ENCODE assay signal across 28 cellular contexts in the genomic region with DNA sequence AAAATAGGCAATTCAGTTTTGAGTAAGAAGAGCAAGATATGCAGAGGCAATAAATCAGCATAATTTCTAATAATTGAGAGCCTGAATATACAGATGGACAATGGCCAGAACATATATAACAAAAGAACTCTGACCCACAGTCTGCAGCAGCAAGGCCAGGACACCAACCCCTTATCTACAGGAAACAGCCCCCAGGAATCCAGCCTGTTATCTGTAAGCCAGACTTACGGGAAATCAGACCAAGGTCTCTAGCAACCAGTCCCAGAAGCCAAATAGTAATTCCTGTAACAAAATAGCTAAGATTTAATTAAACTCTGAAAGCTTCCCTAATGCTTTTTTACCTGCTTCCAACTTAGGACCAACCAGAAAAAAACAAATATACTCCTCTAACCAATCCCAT.
DNase-seq lines count a peak whose midpoint lies in the region; ATAC-seq, FAIRE-seq and TF ChIP-seq lines count a peak whose summit lies in the region.
"Had no signal": no experiment of that assay in that cellular context is flagged by ENCODE, and none has a peak within 500 bp of the region (broad histone marks: within the 10 kb centered on the region; RNA-seq: fewer than 3 reads in every experiment).

No MANE protein-coding gene starts in this region.

- no peaks in the 10 kb centered on the region for H3K79me2 ChIP-seq in astrocyte (ENCODE audit: insufficient read depth, low read length)
- H3K79me2 ChIP-seq in HepG2 (ENCODE audit: insufficient read depth, low read length) = no peaks in the 10 kb centered on the region

- H3K27me3 Mint-ChIP-seq in astrocyte (ENCODE audit: low read depth, unreplicated experiment) (no peaks in the 10 kb centered on the region), neural crest cell (ENCODE audit: low read depth) (no peaks in the 10 kb centered on the region)
- H3K27me3 Mint-ChIP-seq: IgD-negative memory B cell had no signal

- H3K4me1 Mint-ChIP-seq in astrocyte (ENCODE audit: low read depth, unreplicated experiment) = peaks cover 5% of the 10 kb centered on the region
- H3K4me1 Mint-ChIP-seq in neural crest cell = peaks cover 13% of the 10 kb centered on the region
- H3K4me1 Mint-ChIP-seq: CD14-positive monocyte; CD8-positive, alpha-beta memory T cell; GM23338; H9; IgD-negative memory B cell had no signal

- BruUV-seq in HepG2 (replicated peaks; lab: Mats Ljungman, UMichigan) = no TSS peak

- H2AFZ ChIP-seq in astrocyte (ENCODE audit: low read depth, low read length) = no peak overlapping the region
- H2AFZ ChIP-seq in HepG2 (ENCODE audit: low read length) = no peak overlapping the region
- H2AFZ ChIP-seq: GM23338 had no signal

- TF ChIP-seq EP300 in HepG2 (IDR thresholded peaks at IDR 0.05; ENCODE audit: low read depth in 2 of 2, low read length in 2 of 2) (no peak), HepG2 (CRISPR knock-in tag; IDR thresholded peaks at IDR 0.05; ENCODE audit: borderline replicate concordance) (no peak)

- ATAC-seq in HepG2 (no peak), HG02798 (IDR thresholded peaks at IDR 0.05; ENCODE audit: poor library complexity, unreplicated experiment) (no peak)
- ATAC-seq: GM23338, Panc1 had no signal

- no peaks in the 10 kb centered on the region for H4K20me1 ChIP-seq in astrocyte (ENCODE audit: insufficient read depth, low read length)
- H4K20me1 ChIP-seq in HepG2 (ENCODE audit: insufficient read depth, low read length) = no peaks in the 10 kb centered on the region

- H3K9ac ChIP-seq in astrocyte (ENCODE audit: low read length) (no peak overlapping the region), HepG2 (ENCODE audit: insufficient read depth, low read depth, low read length) (no peak overlapping the region)

- FAIRE-seq in astrocyte (lab: Jason Lieb, UNC) (no peak), HepG2 (lab: Jason Lieb, UNC) (no peak)
- FAIRE-seq: GM18507 had no signal

- POLR2A ChIA-PET in HepG2 (lab: Yijun Ruan, JAX) = no interaction called here

- H3K9me3 ChIP-seq in astrocyte (ENCODE audit: insufficient read depth, low read depth, low read length) (no peaks in the 10 kb centered on the region), HepG2 (ENCODE audit: low read length) (no peaks in the 10 kb centered on the region)
- H3K9me3 ChIP-seq: BE2C had no signal

- H3K36me3 ChIP-seq in astrocyte (ENCODE audit: insufficient read depth, low read length) = no peaks in the 10 kb centered on the region
- H3K36me3 ChIP-seq in HepG2 (replicated peaks in 1 of 2; ENCODE audit: control insufficient read depth in 1 of 2, insufficient read depth in 2 of 2, low read length in 2 of 2) = no peaks in the 10 kb centered on the region
- H3K36me3 ChIP-seq: BE2C had no signal

- TF ChIP-seq CTCF in astrocyte (IDR thresholded peaks at IDR 0.05; ENCODE audit: insufficient read depth, low read depth, low read length) = no peak
- no peak for TF ChIP-seq CTCF in HepG2 (CRISPR knock-in tag; IDR thresholded peaks at IDR 0.05)
- TF ChIP-seq CTCF in neural crest cell (conservative IDR thresholded peaks at IDR 0.05) = no peak

- WGBS in HepG2 (ENCODE audit: low lambda C conversion rate) = 7% methylated on average over 1 of the region's 1 CpG

- H3K4me1 ChIP-seq in astrocyte (ENCODE audit: insufficient read depth, low read length) (no peaks in the 10 kb centered on the region), HepG2 (ENCODE audit: insufficient read depth, low read length) (no peaks in the 10 kb centered on the region)
- H3K4me1 ChIP-seq: BE2C had no signal

- H3K27ac ChIP-seq in astrocyte (ENCODE audit: low read depth, low read length) = no peak overlapping the region
- H3K27ac ChIP-seq in HepG2 (ENCODE audit: extremely low read length, insufficient read depth, low read length) = no peak overlapping the region
- H3K27ac ChIP-seq: RWPE1 had no signal

- CTCF ChIA-PET in HepG2 (lab: Yijun Ruan, JAX; ENCODE audit: low intra/inter-chr PET ratio, low total read pairs) = no interaction called here

- H3K27ac Mint-ChIP-seq in astrocyte (ENCODE audit: unreplicated experiment) (peak overlapping the region; percentile 9), neural crest cell (ENCODE audit: unreplicated experiment) (peak overlapping the region; percentile 57)
- H3K27ac Mint-ChIP-seq: CD14-positive monocyte; CD8-positive, alpha-beta memory T cell; GM23338; H9; IgD-negative memory B cell had no signal

- intact Hi-C loops in HepG2 (cut with micrococcal nuclease; ENCODE audit: unreplicated experiment) = no loop called here

- peak; percentile 35 for DNase-seq in ELF-1 (ENCODE audit: low read depth, low spot score)
- no peak for DNase-seq in astrocyte (ENCODE audit: low read depth)
- no peak for DNase-seq in HepG2 (ENCODE audit: low spot score)
- DNase-seq in neural crest cell (ENCODE audit: low read depth, low spot score) = no peak
- DNase-seq in DMS153 treated with DMSO at 0.1 percent for 48 hours (lab: John Stamatoyannopoulos, UW; ENCODE audit: unreplicated experiment) = no peak
- DNase-seq in SKM-1 treated with dmso at 0.1 percent for 144 hours (lab: John Stamatoyannopoulos, UW; ENCODE audit: unreplicated experiment) = no peak
- DNase-seq in NCI-H2081 (lab: John Stamatoyannopoulos, UW) = no peak
- DNase-seq: 8988T; ACHN; BE2C; CD8-positive, alpha-beta memory T cell; DMS153; H9; NCI-H1092; NCI-H1417 treated with DMSO at 0.1 percent for 48 hours; NCI-H187; NCI-H2107; NCI-H446 treated with DMSO at 0.1 percent for 48 hours; NCI-H526 treated with DMSO at 0.1 percent for 48 hours; SHP77; SW 1271 had no signal

- no peak overlapping the region for H3K4me2 ChIP-seq in astrocyte (ENCODE audit: low read length)
- no peak overlapping the region for H3K4me2 ChIP-seq in HepG2 (ENCODE audit: low read depth, low read length)
- H3K4me2 ChIP-seq: GM23338 had no signal

- no peak for TF ChIP-seq RAD21 in HepG2 (CRISPR knock-in tag; IDR thresholded peaks at IDR 0.05)

- H3K9me3 Mint-ChIP-seq in astrocyte (ENCODE audit: unreplicated experiment) (peaks cover 5% of the 10 kb centered on the region), neural crest cell (peaks cover 13% of the 10 kb centered on the region)
- H3K9me3 Mint-ChIP-seq: CD14-positive monocyte, GM23338, H9 had no signal

- TF ChIP-seq POLR2A in HepG2 (IDR thresholded peaks at IDR 0.05; ENCODE audit: insufficient read depth in 1 of 2, low read depth in 2 of 2, low read length in 2 of 2) = no peak

- no peaks in the 10 kb centered on the region for H3K36me3 Mint-ChIP-seq in astrocyte (ENCODE audit: low read depth, unreplicated experiment)
- H3K36me3 Mint-ChIP-seq in neural crest cell (ENCODE audit: low read depth) = peaks cover 3% of the 10 kb centered on the region
- H3K36me3 Mint-ChIP-seq: CD14-positive monocyte; CD8-positive, alpha-beta memory T cell; IgD-negative memory B cell had no signal

- in situ Hi-C loops in HepG2 (cut with HindIII; ENCODE audit: extremely low pct_ligation_motif_present, low pct_unique_long_range_greater_than_20kb) = no loop called here

- H3K4me3 ChIP-seq in astrocyte (ENCODE audit: insufficient read depth, low read depth, low read length) = no peak overlapping the region
- no peak overlapping the region for H3K4me3 ChIP-seq in HepG2 (replicated peaks in 1 of 3; ENCODE audit: insufficient read depth in 1 of 3, low read depth in 2 of 3, low read length in 3 of 3)
- H3K4me3 ChIP-seq: GM23338 had no signal

- no peaks in the 10 kb centered on the region for H3K27me3 ChIP-seq in astrocyte (ENCODE audit: insufficient read depth, low read length)
- no peaks in the 10 kb centered on the region for H3K27me3 ChIP-seq in HepG2 (ENCODE audit: control insufficient read depth in 1 of 2, insufficient read depth in 2 of 2, low read length in 2 of 2)
- H3K27me3 ChIP-seq: BE2C had no signal

- H3K4me3 Mint-ChIP-seq in astrocyte (ENCODE audit: unreplicated experiment) = no peak overlapping the region
- no peak overlapping the region for H3K4me3 Mint-ChIP-seq in neural crest cell
- H3K4me3 Mint-ChIP-seq: CD14-positive monocyte, GM23338, H9, IgD-negative memory B cell had no signal

TF ChIP-seq in HepG2, 621 proteins besides CTCF, POLR2A, EP300 and RAD21:
- peak; percentile 58; the same call in 1 of the 2 replicates for TF ChIP-seq ZNF792 (CRISPR knock-in tag; IDR thresholded peaks at IDR 0.05)
- no peak for TF ChIP-seq SP1 (IDR thresholded peaks at IDR 0.05)
- TF ChIP-seq SP1 (CRISPR knock-in tag; IDR thresholded peaks at IDR 0.05) = no peak
